ENCODE assay signal across 8 cellular contexts in genomic region chr4:185210102-185210981, GRCh38. TPM values are rescaled to one million over a fixed set of nuclear protein-coding genes. Genes with fewer than 3 reads are reported as not detected.
DNase-seq lines count a peak whose midpoint lies in the region; ATAC-seq and TF ChIP-seq lines count a peak whose summit lies in the region.

No MANE protein-coding gene starts in this region.

- TF ChIP-seq CTCF in SK-N-SH (IDR thresholded peaks at IDR 0.05) = no peak
- no peak for TF ChIP-seq CTCF in astrocyte of the cerebellum (IDR thresholded peaks at IDR 0.05; ENCODE audit: low read depth, low read length, missing control alignments)

- H3K27me3 ChIP-seq in ACC112 (ENCODE audit: insufficient read depth, low read length) (no peaks in the 10 kb centered on the region), SK-N-SH (ENCODE audit: insufficient read depth) (no peaks in the 10 kb centered on the region), right cardiac atrium (ENCODE audit: control insufficient read depth, insufficient read depth) (no peaks in the 10 kb centered on the region)

- H3K79me2 ChIP-seq in ACC112 (ENCODE audit: control insufficient read depth, insufficient read depth, low read length, unreplicated experiment) (peaks cover 51% of the 10 kb centered on the region), SK-N-SH (ENCODE audit: insufficient read depth) (peaks cover 58% of the 10 kb centered on the region)

- intact Hi-C loops in right cardiac atrium (cut with DNase I) = loop anchor here in 2 of 4 donors (10.0 kb wide), 2 partner anchors 74 to 184 kb away; partner anchors contain the start of genes ANKRD37 (in 2 of the 2) and LRP2BP (in 2 of the 2)

- H3K4me1 ChIP-seq in ACC112 (ENCODE audit: control insufficient read depth, insufficient read depth, low read length, unreplicated experiment) (peaks cover 11% of the 10 kb centered on the region), SK-N-SH (ENCODE audit: control insufficient read depth in 1 of 2, insufficient read depth in 2 of 2, low read depth in 1 of 2, low read length in 1 of 2) (peaks cover 3 to 8% of the 10 kb centered on the region in 2 experiments; a peak in 3 of 4 replicates), right cardiac atrium (ENCODE audit: control insufficient read depth, insufficient read depth, low read length) (no peaks in the 10 kb centered on the region)

- H3K9me2 ChIP-seq in SK-N-SH = no peaks in the 10 kb centered on the region

- peak; percentile 0 for ATAC-seq in GM18858 (IDR thresholded peaks at IDR 0.05; ENCODE audit: unreplicated experiment)
- peak; percentile 2 for ATAC-seq in HG03095 (IDR thresholded peaks at IDR 0.05; ENCODE audit: unreplicated experiment)
- ATAC-seq in right cardiac atrium = peak; percentile 56 to 60

- CTCF ChIA-PET in SK-N-SH (lab: Yijun Ruan, JAX) = interaction anchor here (1.0 to 3.1 kb wide), 6 partner anchors 15 to 811 kb away, joined by 3 to 7 read pairs (median 4); partner anchors contain the start of gene SLC25A4

- TF ChIP-seq EP300 in SK-N-SH (IDR thresholded peaks at IDR 0.05; ENCODE audit: borderline replicate concordance in 1 of 2, low read depth in 1 of 2, low read length in 1 of 2) = no peak

- under 1% methylated on average over 19 of the region's 84 CpGs for WGBS in SK-N-SH (ENCODE audit: low lambda C conversion rate)
- under 1% methylated on average over 84 of the region's 84 CpGs for WGBS in right cardiac atrium

- H3K4me3 ChIP-seq in ACC112 (ENCODE audit: low read depth, low read length) (peak overlapping the region; percentile 80), SK-N-SH (ENCODE audit: low read depth in 2 of 2, low read length in 1 of 2) (peak overlapping the region; percentile 78 to 85), astrocyte of the cerebellum (ENCODE audit: low read depth, low read length) (peak overlapping the region; percentile 63), right cardiac atrium (ENCODE audit: low read length) (peak overlapping the region; percentile 96)

- TF ChIP-seq RAD21 in SK-N-SH (IDR thresholded peaks at IDR 0.05; ENCODE audit: low read length) = 0 out of 2 replicates have a peak, but pooled peaks have one; percentile 4

- H3K27ac ChIP-seq in ACC112 (ENCODE audit: low read depth, low read length) (peak overlapping the region; percentile 49; the same call in 1 of the 2 replicates), SK-N-SH (ENCODE audit: low read depth in 2 of 2, low read length in 1 of 2) (peak overlapping the region; percentile 50 to 71; a peak in 3 of 4 replicates), right cardiac atrium (ENCODE audit: low read length) (peak overlapping the region; percentile 90)

- H3K9ac ChIP-seq in SK-N-SH = peak overlapping the region; percentile 76

- H3K4me2 ChIP-seq in SK-N-SH = peak overlapping the region; percentile 77

- H2AFZ ChIP-seq in ACC112 (ENCODE audit: low read length, unreplicated experiment) (peak overlapping the region; percentile 96), SK-N-SH (ENCODE audit: low read depth) (peak overlapping the region; percentile 46; the same call in 1 of the 2 replicates)

- H4K20me1 ChIP-seq in SK-N-SH (ENCODE audit: insufficient read depth) = peaks cover 27% of the 10 kb centered on the region

- in situ Hi-C loops in astrocyte of the cerebellum (cut with HindIII; ENCODE audit: low sequenced_read_pairs) = no loop called here

- H3K36me3 ChIP-seq in ACC112 (ENCODE audit: insufficient read depth, low read length) (no peaks in the 10 kb centered on the region), SK-N-SH (replicated peaks in 1 of 2; ENCODE audit: control insufficient read depth in 1 of 2, insufficient read depth in 2 of 2, low read length in 1 of 2) (no peaks in the 10 kb centered on the region)

- H3F3A ChIP-seq in SK-N-SH (replicated peaks; ENCODE audit: insufficient read depth) = no peaks in the 10 kb centered on the region

- H3K9me3 ChIP-seq in SK-N-SH = no peaks in the 10 kb centered on the region
- no peaks in the 10 kb centered on the region for H3K9me3 ChIP-seq in right cardiac atrium (ENCODE audit: control insufficient read depth, low read length)

- POLR2A ChIA-PET in SK-N-SH (lab: Yijun Ruan, JAX) = interaction anchor here (0.6 to 1.6 kb wide), 3 partner anchors 31 to 186 kb away, joined by 3 to 7 read pairs (median 4); partner anchors contain the start of genes ANKRD37 and SLC25A4

- peak; percentile 82 for DNase-seq in SK-N-SH
- no peak for DNase-seq in astrocyte of the cerebellum (ENCODE audit: low read depth)
- DNase-seq in right cardiac atrium = peak; percentile 65 to 82 (median 80)
- DNase-seq in putamen (ENCODE audit: low spot score) = peak; percentile 34
- DNase-seq in NCI-H1930 (lab: John Stamatoyannopoulos, UW) = no peak

TF ChIP-seq in SK-N-SH, 30 proteins besides CTCF, POLR2A, EP300 and RAD21:
- no peak for TF ChIP-seq TAF1 (IDR thresholded peaks at IDR 0.05; ENCODE audit: borderline replicate concordance, low read depth, low read length)
- TF ChIP-seq REST (IDR thresholded peaks at IDR 0.05; ENCODE audit: low read depth, low read length) = no peak
- no peak for TF ChIP-seq SIN3A (IDR thresholded peaks at IDR 0.05; ENCODE audit: borderline replicate concordance, low read depth, low read length)
- TF ChIP-seq RCOR1 (IDR thresholded peaks at IDR 0.05; ENCODE audit: low read length) = no peak
- TF ChIP-seq USF2 (IDR thresholded peaks at IDR 0.05; ENCODE audit: borderline replicate concordance, low read depth, low read length) = no peak
- TF ChIP-seq POLR2AphosphoS5 (IDR thresholded peaks at IDR 0.05; ENCODE audit: low read depth, low read length) = no peak
- TF ChIP-seq EZH2phosphoT487 (IDR thresholded peaks at IDR 0.05; ENCODE audit: borderline replicate concordance, low read depth) = no peak
- no peak for TF ChIP-seq SMC3 (IDR thresholded peaks at IDR 0.05; ENCODE audit: low read depth, low read length)
- no peak for TF ChIP-seq NRF1 (IDR thresholded peaks at IDR 0.05; ENCODE audit: low read depth, low read length)
- no peak for TF ChIP-seq TCF12 (IDR thresholded peaks at IDR 0.05)

RNA-seq across cellular contexts. Expression of gene SNX25, which starts 0.9 kb away (rescaled TPM):
- polyA plus RNA-seq in SK-N-SH (2012; rRNA removed) (8.5 and 11.4 TPM in 2 replicates), right cardiac atrium (10.5 TPM)
- polyA plus RNA-seq in SK-N-SH (2012; cell fraction: cytosol; rRNA removed) = 12.0 and 14.0 TPM in 2 replicates
- polyA plus RNA-seq in SK-N-SH (2012; cell fraction: nucleus; rRNA removed) = 6.6 and 13.2 TPM in 2 replicates
- total RNA-seq in right cardiac atrium = 10 to 100 TPM; 16.9 to 19.9 (median 19.6) TPM

RNA-seq across cellular contexts. Expression of gene CFAP97, which starts 6.5 kb away (rescaled TPM):
- polyA plus RNA-seq in SK-N-SH (2012; rRNA removed) = 10.6 and 14.1 TPM in 2 replicates
- 18.9 and 23.0 TPM in 2 replicates for polyA plus RNA-seq in SK-N-SH (2012; cell fraction: cytosol; rRNA removed)
- polyA plus RNA-seq in SK-N-SH (2012; cell fraction: nucleus; rRNA removed) = 5.7 and 11.4 TPM in 2 replicates
- 10 to 100 TPM; 16.4 to 26.9 (median 18.4) TPM for total RNA-seq in right cardiac atrium
- 4.1 TPM for polyA plus RNA-seq in right cardiac atrium

Comparison
In these comparisons a context has a peak if more than half of its experiments do, and no peak if none do; other contexts are left out.
1. ATAC-seq: peak in every context shown above with its lines; median percentile 58 in right cardiac atrium; 2 in HG03095; 0 in GM18858.
2. DNase-seq: peak in SK-N-SH (single experiment), right cardiac atrium (3 of 3) and putamen (single experiment); none in astrocyte of the cerebellum (single experiment) and NCI-H1930 (0 of 2).
3. Peak in every context shown above with its lines, with median percentiles within 50 percentile points of each other: H3K27ac ChIP-seq and H3K4me3 ChIP-seq.